Comparison of ENCODE assay signal across 9 cellular contexts in genomic region chr15:96338772-96339661, GRCh38. TPM values are rescaled to one million over a fixed set of nuclear protein-coding genes. Genes with fewer than 3 reads are reported as not detected.
A peak's percentile ranks its signal among the peaks of the same experiment; 100 is the strongest.
DNase-seq lines count a peak whose midpoint lies in the region; ATAC-seq, FAIRE-seq and TF ChIP-seq lines count a peak whose summit lies in the region.
"Had no signal": no experiment of that assay in that cellular context is flagged by ENCODE, and none has a peak within 500 bp of the region (broad histone marks: within the 10 kb centered on the region; RNA-seq: fewer than 3 reads in every experiment).

No MANE protein-coding gene starts in this region.

- H3K9me3 ChIP-seq in psoas muscle: no peaks in the 10 kb centered on the region

- WGBS in psoas muscle, 3 donors: 8 to 12% (median 12%) methylated on average over 7 of the region's 7 CpGs

- DNase-seq in EL (peak; percentile 51), RKO (ENCODE audit: low spot score) (peak; percentile 46), fibroblast of mammary gland (ENCODE audit: low read depth) (peak; percentile 46), psoas muscle (no peak), NCI-H510A treated with DMSO at 0.1 percent for 48 hours (lab: John Stamatoyannopoulos, UW) (no peak), NCI-H82 (lab: John Stamatoyannopoulos, UW) (no peak), GM12892 (ENCODE audit: insufficient read length) (no peak)

- TF ChIP-seq CTCF in fibroblast of mammary gland (conservative IDR thresholded peaks at IDR 0.05; ENCODE audit: control insufficient read depth, insufficient read depth, low read depth, low read length) (no peak), psoas muscle (IDR thresholded peaks at IDR 0.05) (no peak)

- no peak for TF ChIP-seq POLR2A in GM12892 (IDR thresholded peaks at IDR 0.05; ENCODE audit: low read depth, low read length)

- H3K4me1 ChIP-seq in psoas muscle: peaks cover 7% of the 10 kb centered on the region

- ATAC-seq in psoas muscle (no peak), HG02840 (IDR thresholded peaks at IDR 0.05; ENCODE audit: low FRiP score, unreplicated experiment) (no peak)

- H3K4me3 ChIP-seq in fibroblast of mammary gland (ENCODE audit: control insufficient read depth, low read depth, low read length): peak overlapping the region; percentile 95
- peak overlapping the region; percentile 92 for H3K4me3 ChIP-seq in psoas muscle

- H3K27me3 ChIP-seq in psoas muscle (ENCODE audit: insufficient read depth in 3 of 3, low read length in 2 of 3): no peaks in the 10 kb centered on the region

- intact Hi-C loops in psoas muscle (cut with DNase I): loop anchor here in 1 of 2 donors (10.0 kb wide), 1 partner anchor 1186 kb away; no protein-coding TSS in a partner anchor

- peaks cover 0 to 13% of the 10 kb centered on the region in 2 donors for H3K36me3 ChIP-seq in psoas muscle (ENCODE audit: insufficient read depth in 1 of 2, low read depth in 1 of 2)

- H3K27ac ChIP-seq in psoas muscle: peak overlapping the region; percentile 94

- no peak for FAIRE-seq in GM12892 (lab: Jason Lieb, UNC)

RNA-seq across cellular contexts. Expression of gene NR2F2, which starts 8.5 kb away (rescaled TPM):
- total RNA-seq in psoas muscle: 10 to 100 TPM; 14.5 to 17.1 (median 15.7) TPM
- 10 to 100 TPM; 10.3 to 20.1 (median 11.3) TPM for polyA plus RNA-seq in psoas muscle
- polyA plus RNA-seq in GM12892 (2012; ENCODE audit: missing spikeins): 0.70 TPM
- total RNA-seq: activated T-helper 2 cell treated with anti-CD3 and anti-CD28 coated beads, Interferon-gamma antibody, Interleukin-2, Interleukin-4, amounts not matched to agents 10 μg/mL and 5 μg/mL and 100 μg/mL, durations not matched to agents 14 hours and 24 hours and 36 hours had no signal

Comparison
In these comparisons a context has a peak if more than half of its experiments do, and no peak if none do; other contexts are left out.
1. DNase-seq: peak in EL (single experiment), RKO (single experiment) and fibroblast of mammary gland (single experiment); none in psoas muscle (0 of 2), NCI-H510A treated with DMSO at 0.1 percent for 48 hours (single experiment), NCI-H82 (single experiment) and GM12892 (single experiment).